In genomic region chr10:34121974-34122282, GRCh38 we compare ENCODE assay signal across 9 cellular contexts.
A peak's percentile ranks its signal among the peaks of the same experiment; 100 is the strongest.
DNase-seq lines count a peak whose midpoint lies in the region; ATAC-seq lines count a peak whose summit lies in the region.
"Had no signal": no experiment of that assay in that cellular context is flagged by ENCODE, and none has a peak within 500 bp of the region (broad histone marks: within the 10 kb centered on the region; RNA-seq: fewer than 3 reads in every experiment).

No MANE protein-coding gene starts in this region.

- no peaks in the 10 kb centered on the region for H3K9me3 Mint-ChIP-seq in activated T-cell treated with anti-CD3 and anti-CD28 coated beads, Interleukin-2, amount 50 U/mL, for 72 hours
- H3K9me3 Mint-ChIP-seq in T-helper 1 cell treated with Interleukin-12 subunit alpha and Interleukin-12 subunit beta and Interleukin-4 antibody, amounts not matched to agents 30 μg/mL and 1 μg/mL, for 36 hours, result no peaks in the 10 kb centered on the region
- no peaks in the 10 kb centered on the region for H3K9me3 Mint-ChIP-seq in stimulated activated effector memory CD8-positive, alpha-beta T cell treated with anti-CD3 and anti-CD28 coated beads, Interleukin-12 subunit alpha, Interleukin-12 subunit beta, amount 100 ng/mL, for 72 hours

- ATAC-seq in activated T-cell treated with anti-CD3 and anti-CD28 coated beads, Interleukin-2, amount 50 U/mL, for 72 hours (replicated peaks in 1 of 2), result peak; percentile 93 to 95
- ATAC-seq in stimulated activated effector memory CD8-positive, alpha-beta T cell treated with anti-CD3 and anti-CD28 coated beads, Interleukin-12 subunit alpha, Interleukin-12 subunit beta, amount 100 ng/mL, for 72 hours, result peak; percentile 69

- in situ Hi-C loops in G401 (cut with HindIII; ENCODE audit: low sequenced_read_pairs), result no loop called here

- no peak overlapping the region for H3K27ac Mint-ChIP-seq in activated T-cell treated with anti-CD3 and anti-CD28 coated beads, Interleukin-2, amount 50 U/mL, for 72 hours
- H3K27ac Mint-ChIP-seq in T-helper 1 cell treated with Interleukin-12 subunit alpha and Interleukin-12 subunit beta and Interleukin-4 antibody, amounts not matched to agents 30 μg/mL and 1 μg/mL, for 36 hours, result peak overlapping the region; percentile 62
- H3K27ac Mint-ChIP-seq in stimulated activated effector memory CD8-positive, alpha-beta T cell treated with anti-CD3 and anti-CD28 coated beads, Interleukin-12 subunit alpha, Interleukin-12 subunit beta, amount 100 ng/mL, for 72 hours, result no peak overlapping the region

- peak; percentile 35 to 36 for DNase-seq in activated T-cell treated with anti-CD3 and anti-CD28 coated beads, Interleukin-2, amount 50 U/mL, for 72 hours
- no peak for DNase-seq in activated T-cell treated with anti-CD3 and anti-CD28 coated beads, Interleukin-2, amount 50 U/mL, for 48 hours
- DNase-seq in fibroblast of gingiva (ENCODE audit: low read depth), result peak; percentile 34
- DNase-seq in stimulated activated effector memory CD8-positive, alpha-beta T cell treated with anti-CD3 and anti-CD28 coated beads, Interleukin-12 subunit alpha, Interleukin-12 subunit beta, amount 100 ng/mL, for 72 hours (ENCODE audit: low spot score in 2 of 2), result no peak
- DNase-seq in pons (ENCODE audit: low spot score), result no peak
- no peak for DNase-seq in NCI-H2107 treated with DMSO at 0.1 percent for 48 hours (lab: John Stamatoyannopoulos, UW; ENCODE audit: unreplicated experiment)
- DNase-seq in G401 (ENCODE audit: low spot score), result no peak
- DNase-seq: MV-4-11 had no signal

- peaks cover 31% of the 10 kb centered on the region for H3K4me1 Mint-ChIP-seq in activated T-cell treated with anti-CD3 and anti-CD28 coated beads, Interleukin-2, amount 50 U/mL, for 72 hours (ENCODE audit: low read depth)
- H3K4me1 Mint-ChIP-seq in T-helper 1 cell treated with Interleukin-12 subunit alpha and Interleukin-12 subunit beta and Interleukin-4 antibody, amounts not matched to agents 30 μg/mL and 1 μg/mL, for 36 hours (ENCODE audit: low read depth), result peaks cover 20% of the 10 kb centered on the region
- H3K4me1 Mint-ChIP-seq in stimulated activated effector memory CD8-positive, alpha-beta T cell treated with anti-CD3 and anti-CD28 coated beads, Interleukin-12 subunit alpha, Interleukin-12 subunit beta, amount 100 ng/mL, for 72 hours, result no peaks in the 10 kb centered on the region

- H3K4me3 Mint-ChIP-seq in activated T-cell treated with anti-CD3 and anti-CD28 coated beads, Interleukin-2, amount 50 U/mL, for 72 hours, result peak overlapping the region; percentile 46 to 64
- H3K4me3 Mint-ChIP-seq in T-helper 1 cell treated with Interleukin-12 subunit alpha and Interleukin-12 subunit beta and Interleukin-4 antibody, amounts not matched to agents 30 μg/mL and 1 μg/mL, for 36 hours, result peak overlapping the region; percentile 39
- H3K4me3 Mint-ChIP-seq in stimulated activated effector memory CD8-positive, alpha-beta T cell treated with anti-CD3 and anti-CD28 coated beads, Interleukin-12 subunit alpha, Interleukin-12 subunit beta, amount 100 ng/mL, for 72 hours, result no peak overlapping the region

- no peaks in the 10 kb centered on the region for H3K36me3 Mint-ChIP-seq in activated T-cell treated with anti-CD3 and anti-CD28 coated beads, Interleukin-2, amount 50 U/mL, for 72 hours (ENCODE audit: insufficient read depth in 2 of 2)
- no peaks in the 10 kb centered on the region for H3K36me3 Mint-ChIP-seq in T-helper 1 cell treated with Interleukin-12 subunit alpha and Interleukin-12 subunit beta and Interleukin-4 antibody, amounts not matched to agents 30 μg/mL and 1 μg/mL, for 36 hours (ENCODE audit: low read depth)
- H3K36me3 Mint-ChIP-seq in stimulated activated effector memory CD8-positive, alpha-beta T cell treated with anti-CD3 and anti-CD28 coated beads, Interleukin-12 subunit alpha, Interleukin-12 subunit beta, amount 100 ng/mL, for 72 hours, result no peaks in the 10 kb centered on the region

- no peaks in the 10 kb centered on the region for H3K27me3 Mint-ChIP-seq in activated T-cell treated with anti-CD3 and anti-CD28 coated beads, Interleukin-2, amount 50 U/mL, for 72 hours (ENCODE audit: low read depth)
- no peaks in the 10 kb centered on the region for H3K27me3 Mint-ChIP-seq in T-helper 1 cell treated with Interleukin-12 subunit alpha and Interleukin-12 subunit beta and Interleukin-4 antibody, amounts not matched to agents 30 μg/mL and 1 μg/mL, for 36 hours (ENCODE audit: low read depth)

Comparison
In these comparisons a context has a peak if more than half of its experiments do, and no peak if none do; other contexts are left out.
1. DNase-seq: peak in activated T-cell treated with anti-CD3 and anti-CD28 coated beads, Interleukin-2, amount 50 U/mL, for 72 hours (2 of 2) and fibroblast of gingiva (single experiment); none in activated T-cell treated with anti-CD3 and anti-CD28 coated beads, Interleukin-2, amount 50 U/mL, for 48 hours (0 of 2), stimulated activated effector memory CD8-positive, alpha-beta T cell treated with anti-CD3 and anti-CD28 coated beads, Interleukin-12 subunit alpha, Interleukin-12 subunit beta, amount 100 ng/mL, for 72 hours (0 of 2), pons (single experiment), NCI-H2107 treated with DMSO at 0.1 percent for 48 hours (single experiment) and G401 (single experiment).